Comparison of ENCODE assay signal across 8 cellular contexts in the genomic region with DNA sequence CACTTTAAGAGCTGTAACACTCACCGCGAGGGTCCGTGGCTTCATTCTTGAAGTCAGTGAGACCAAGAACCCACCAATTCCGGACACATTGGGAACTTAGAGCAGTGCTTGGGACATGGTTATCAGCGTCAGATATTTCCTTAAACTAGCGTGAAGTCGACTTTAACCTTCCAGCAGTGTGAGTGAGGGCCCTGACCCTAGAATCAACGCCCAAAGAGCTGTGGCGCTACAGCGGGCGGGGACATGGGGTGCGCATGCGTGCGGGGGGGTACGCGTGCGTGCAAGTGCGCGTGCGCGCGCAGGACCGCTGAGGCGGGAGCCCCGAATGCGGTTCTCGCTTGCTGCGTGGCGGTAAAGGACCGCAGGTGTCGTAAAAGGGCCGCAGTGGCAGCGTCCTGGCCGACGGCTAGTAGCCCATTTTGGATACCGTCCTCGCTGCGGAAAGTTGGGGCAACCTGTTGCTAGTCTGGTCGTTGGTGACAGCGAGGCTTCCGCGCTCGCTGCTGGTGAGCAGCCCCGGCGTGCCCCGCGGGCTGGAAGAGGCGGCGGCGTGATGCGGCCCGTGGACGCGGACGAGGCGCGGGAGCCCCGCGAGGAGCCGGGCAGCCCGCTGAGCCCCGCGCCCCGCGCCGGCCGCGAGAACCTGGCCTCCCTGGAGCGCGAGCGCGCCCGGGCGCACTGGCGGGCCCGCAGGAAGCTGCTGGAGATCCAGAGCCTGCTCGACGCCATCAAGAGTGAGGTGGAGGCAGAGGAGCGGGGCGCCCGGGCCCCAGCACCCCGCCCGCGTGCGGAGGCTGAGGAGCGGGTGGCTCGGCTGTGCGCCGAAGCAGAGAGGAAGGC. TPM values are rescaled to one million over a fixed set of nuclear protein-coding genes. Genes with fewer than 3 reads are reported as not detected.
A peak's percentile ranks its signal among the peaks of the same experiment; 100 is the strongest.
DNase-seq lines count a peak whose midpoint lies in the region; ATAC-seq and TF ChIP-seq lines count a peak whose summit lies in the region.

No MANE protein-coding gene starts in this region.

- DNase-seq in DMS79 treated with DMSO at 0.1 percent for 48 hours (lab: John Stamatoyannopoulos, UW), result peak; percentile 58
- DNase-seq in KG1 (lab: John Stamatoyannopoulos, UW), result peak; percentile 92
- peak; percentile 90 for DNase-seq in RPMI7951 (ENCODE audit: low read depth)
- DNase-seq in activated effector memory CD4-positive, alpha-beta T cell treated with Interleukin-2 at 50 U/mL for 16 hours, result peak; percentile 93
- DNase-seq in fibroblast of villous mesenchyme (ENCODE audit: low read depth), result peak; percentile 96
- peak; percentile 90 for DNase-seq in nephron progenitor cell

- peaks cover 5% of the 10 kb centered on the region for H3K27me3 Mint-ChIP-seq in nephron progenitor cell (ENCODE audit: low read depth, poor library complexity)
- no peaks in the 10 kb centered on the region for H3K27me3 Mint-ChIP-seq in stimulated activated naive CD8-positive, alpha-beta T cell treated with anti-CD3 and anti-CD28 coated beads, Interleukin-15, Interleukin-2, amounts not matched to agents 100 ng/mL and 50 ng/mL, for 24 hours

- peaks cover 70% of the 10 kb centered on the region for H3K36me3 Mint-ChIP-seq in nephron progenitor cell (ENCODE audit: low read depth)
- peaks cover 42% of the 10 kb centered on the region for H3K36me3 Mint-ChIP-seq in stimulated activated naive CD8-positive, alpha-beta T cell treated with anti-CD3 and anti-CD28 coated beads, Interleukin-15, Interleukin-2, amounts not matched to agents 100 ng/mL and 50 ng/mL, for 24 hours (ENCODE audit: low read depth)

- peaks cover 44% of the 10 kb centered on the region for H3K4me1 Mint-ChIP-seq in nephron progenitor cell
- H3K4me1 Mint-ChIP-seq in stimulated activated naive CD8-positive, alpha-beta T cell treated with anti-CD3 and anti-CD28 coated beads, Interleukin-15, Interleukin-2, amounts not matched to agents 100 ng/mL and 50 ng/mL, for 24 hours (ENCODE audit: low read depth), result peaks cover 50% of the 10 kb centered on the region

- H3K4me3 ChIP-seq in fibroblast of villous mesenchyme (ENCODE audit: low read depth, low read length), result peak overlapping the region; percentile 69

- H3K9me3 Mint-ChIP-seq in nephron progenitor cell, result peaks cover 14% of the 10 kb centered on the region
- H3K9me3 Mint-ChIP-seq in stimulated activated naive CD8-positive, alpha-beta T cell treated with anti-CD3 and anti-CD28 coated beads, Interleukin-15, Interleukin-2, amounts not matched to agents 100 ng/mL and 50 ng/mL, for 24 hours, result no peaks in the 10 kb centered on the region

- peak overlapping the region; percentile 89 for H3K4me3 Mint-ChIP-seq in nephron progenitor cell
- peak overlapping the region; percentile 99 for H3K4me3 Mint-ChIP-seq in stimulated activated naive CD8-positive, alpha-beta T cell treated with anti-CD3 and anti-CD28 coated beads, Interleukin-15, Interleukin-2, amounts not matched to agents 100 ng/mL and 50 ng/mL, for 24 hours

- H3K27ac Mint-ChIP-seq in nephron progenitor cell, result peak overlapping the region; percentile 94
- peak overlapping the region; percentile 98 for H3K27ac Mint-ChIP-seq in stimulated activated naive CD8-positive, alpha-beta T cell treated with anti-CD3 and anti-CD28 coated beads, Interleukin-15, Interleukin-2, amounts not matched to agents 100 ng/mL and 50 ng/mL, for 24 hours

- TF ChIP-seq CTCF in fibroblast of villous mesenchyme (IDR thresholded peaks at IDR 0.05; ENCODE audit: insufficient read depth, low read depth, low read length), result no peak
- TF ChIP-seq CTCF in nephron progenitor cell (IDR thresholded peaks at IDR 0.05), result no peak

- peak; percentile 74 for ATAC-seq in GM21723 (IDR thresholded peaks at IDR 0.05; ENCODE audit: unreplicated experiment)

RNA-seq across cellular contexts. Expression of a gene that starts 19.8 kb away (rescaled TPM):
- total RNA-seq in RPMI7951 (2014; rRNA removed; shearing (Covaris generic)), result not detected in 2 replicates
- total RNA-seq in fibroblast of villous mesenchyme, result not detected in 2 replicates

RNA-seq across cellular contexts. Expression of a gene that starts 33.4 kb away (rescaled TPM):
- total RNA-seq in RPMI7951 (2014; rRNA removed; shearing (Covaris generic)), result 110 and 112 TPM in 2 replicates
- total RNA-seq in fibroblast of villous mesenchyme, result 105 and 127 TPM in 2 replicates

RNA-seq across cellular contexts. Expression of a gene that starts 35.8 kb away (rescaled TPM):
- total RNA-seq in RPMI7951 (2014; rRNA removed; shearing (Covaris generic)), result 53.2 and 61.4 TPM in 2 replicates
- 34.1 and 42.7 TPM in 2 replicates for total RNA-seq in fibroblast of villous mesenchyme

RNA-seq across cellular contexts. Expression of a gene that starts 42.1 kb away (rescaled TPM):
- 11.5 and 21.2 TPM in 2 replicates for total RNA-seq in RPMI7951 (2014; rRNA removed; shearing (Covaris generic))
- total RNA-seq in fibroblast of villous mesenchyme, result 10.4 and 12.6 TPM in 2 replicates

Comparison
In these comparisons a context has a peak if more than half of its experiments do, and no peak if none do; other contexts are left out.
1. Peak in every context shown above with its lines: DNase-seq, ATAC-seq and H3K4me3 ChIP-seq.